8 cellular contexts compared by ENCODE assay signal in genomic region chr17:75260679-75261335, GRCh38. TPM values are rescaled to one million over a fixed set of nuclear protein-coding genes. Genes with fewer than 3 reads are reported as not detected.
DNase-seq lines count a peak whose midpoint lies in the region; ATAC-seq, FAIRE-seq and TF ChIP-seq lines count a peak whose summit lies in the region.

No MANE protein-coding gene starts in this region.

- no peaks in the 10 kb centered on the region for H3K27me3 ChIP-seq in left ventricle myocardium inferior (ENCODE audit: low read depth)
- H3K27me3 ChIP-seq in small intestine (ENCODE audit: control insufficient read depth in 2 of 2, insufficient read depth in 2 of 2, low read length in 2 of 2), result no peaks in the 10 kb centered on the region

- H3K27ac ChIP-seq in left ventricle myocardium inferior (replicated peaks) (peak overlapping the region; percentile 96), small intestine (ENCODE audit: low read depth in 1 of 2, low read length in 1 of 2) (peak overlapping the region; percentile 81 to 99)

- H3K36me3 Mint-ChIP-seq in activated T-cell treated with anti-CD3 and anti-CD28 coated beads, Interleukin-2, amount 50 U/mL, for 4 hours (ENCODE audit: insufficient read depth), result peaks cover 12% of the 10 kb centered on the region

- peak; percentile 18 for ATAC-seq in HG03469 (IDR thresholded peaks at IDR 0.05; ENCODE audit: unreplicated experiment)
- peak; percentile 63 to 71 for ATAC-seq in activated T-cell treated with anti-CD3 and anti-CD28 coated beads, Interleukin-2, amount 50 U/mL, for 4 hours

- no peak for FAIRE-seq in small intestine (lab: Jason Lieb, UNC)

- no peaks in the 10 kb centered on the region for H3K9me3 ChIP-seq in left ventricle myocardium inferior (replicated peaks)
- no peaks in the 10 kb centered on the region for H3K9me3 ChIP-seq in small intestine (ENCODE audit: control insufficient read depth, low read depth)

- H3K4me1 Mint-ChIP-seq in activated T-cell treated with anti-CD3 and anti-CD28 coated beads, Interleukin-2, amount 50 U/mL, for 4 hours (ENCODE audit: low read depth), result peaks cover 57% of the 10 kb centered on the region

- no peak for TF ChIP-seq CTCF in left ventricle myocardium inferior (IDR thresholded peaks at IDR 0.05; ENCODE audit: borderline replicate concordance)

- DNase-seq in NOMO-1 treated with DMSO at 0.1 percent for 48 hours (lab: John Stamatoyannopoulos, UW; ENCODE audit: unreplicated experiment) (peak; percentile 49), NOMO-1 (lab: John Stamatoyannopoulos, UW; ENCODE audit: unreplicated experiment in 2 of 2) (no peak), left ventricle myocardium inferior (no peak), small intestine (no peak), NCI-H128 (lab: John Stamatoyannopoulos, UW; ENCODE audit: unreplicated experiment) (no peak), NCI-H2029 (lab: John Stamatoyannopoulos, UW) (no peak)
- peak; percentile 42 for DNase-seq in activated T-cell treated with anti-CD3 and anti-CD28 coated beads, Interleukin-2, amount 50 U/mL, for 4 hours

- no peaks in the 10 kb centered on the region for H3K27me3 Mint-ChIP-seq in activated T-cell treated with anti-CD3 and anti-CD28 coated beads, Interleukin-2, amount 50 U/mL, for 4 hours (ENCODE audit: low read depth)

- H3K4me3 ChIP-seq in left ventricle myocardium inferior (peak overlapping the region; percentile 93), small intestine (ENCODE audit: low read depth in 1 of 2, low read length in 2 of 2) (peak overlapping the region; percentile 93 to 94)

- no peaks in the 10 kb centered on the region for H3K9me3 Mint-ChIP-seq in activated T-cell treated with anti-CD3 and anti-CD28 coated beads, Interleukin-2, amount 50 U/mL, for 4 hours

- 0 to 1% (median 1%) methylated on average over 30 to 31 of the region's 31 CpGs for WGBS in small intestine, 3 donors

- H3K4me1 ChIP-seq in left ventricle myocardium inferior (peaks cover 62% of the 10 kb centered on the region), small intestine (ENCODE audit: control insufficient read depth in 2 of 2, insufficient read depth in 1 of 2, low read depth in 1 of 2, low read length in 1 of 2) (peaks cover 4 to 9% of the 10 kb centered on the region in 2 donors)

- H3K36me3 ChIP-seq in left ventricle myocardium inferior (peaks cover 31% of the 10 kb centered on the region), small intestine (ENCODE audit: control insufficient read depth in 2 of 2, insufficient read depth in 2 of 2, low read length in 2 of 2) (peaks cover 0 to 4% of the 10 kb centered on the region in 2 donors)

- H3K4me3 Mint-ChIP-seq in activated T-cell treated with anti-CD3 and anti-CD28 coated beads, Interleukin-2, amount 50 U/mL, for 4 hours, result peak overlapping the region; percentile 91

- intact Hi-C loops in left ventricle myocardium inferior (cut with micrococcal nuclease), result no loop called here

RNA-seq across cellular contexts. Expression of gene GGA3, which starts 0.6 kb away (rescaled TPM):
- 10 to 100 TPM; 64.2 to 80.5 (median 71.2) TPM for total RNA-seq in activated T-cell treated with anti-CD3 and anti-CD28 coated beads, Interleukin-2, amount 50 U/mL, for 4 hours
- 18.8 TPM for total RNA-seq in left ventricle myocardium inferior
- 10 to 100 TPM; 17.6 to 22.7 (median 22.1) TPM for polyA plus RNA-seq in small intestine

RNA-seq across cellular contexts. Expression of gene MRPS7, which starts 0.9 kb away (rescaled TPM):
- 100 to 1,000 TPM; 131 to 167 (median 160) TPM for total RNA-seq in activated T-cell treated with anti-CD3 and anti-CD28 coated beads, Interleukin-2, amount 50 U/mL, for 4 hours
- total RNA-seq in left ventricle myocardium inferior, result 115 TPM
- 10 to 100 TPM; 67.0 to 88.6 (median 81.7) TPM for polyA plus RNA-seq in small intestine

RNA-seq across cellular contexts. Expression of gene MIF4GD, which starts 10.2 kb away (rescaled TPM):
- 10 to 100 TPM; 35.4 to 39.8 (median 38.4) TPM for total RNA-seq in activated T-cell treated with anti-CD3 and anti-CD28 coated beads, Interleukin-2, amount 50 U/mL, for 4 hours
- total RNA-seq in left ventricle myocardium inferior, result 11.9 TPM
- 10 to 100 TPM; 13.0 to 26.1 (median 19.7) TPM for polyA plus RNA-seq in small intestine

RNA-seq across cellular contexts. Expression of gene SLC25A19, which starts 28.4 kb away (rescaled TPM):
- total RNA-seq in activated T-cell treated with anti-CD3 and anti-CD28 coated beads, Interleukin-2, amount 50 U/mL, for 4 hours, result 100 to 1,000 TPM; 111 to 140 (median 134) TPM
- total RNA-seq in left ventricle myocardium inferior, result 16.0 TPM
- 10 to 100 TPM; 12.7 to 15.6 (median 12.7) TPM for polyA plus RNA-seq in small intestine

RNA-seq across cellular contexts. Expression of gene NUP85, which starts 55.3 kb away (rescaled TPM):
- 100 to 1,000 TPM; 115 to 137 (median 125) TPM for total RNA-seq in activated T-cell treated with anti-CD3 and anti-CD28 coated beads, Interleukin-2, amount 50 U/mL, for 4 hours
- 21.2 TPM for total RNA-seq in left ventricle myocardium inferior
- 10 to 100 TPM; 39.4 to 49.6 (median 46.3) TPM for polyA plus RNA-seq in small intestine

Comparison
In these comparisons a context has a peak if more than half of its experiments do, and no peak if none do; other contexts are left out.
1. DNase-seq: peak in NOMO-1 treated with DMSO at 0.1 percent for 48 hours (single experiment) and activated T-cell treated with anti-CD3 and anti-CD28 coated beads, Interleukin-2, amount 50 U/mL, for 4 hours (single experiment); none in NOMO-1 (0 of 2), left ventricle myocardium inferior (single experiment), small intestine (single experiment), NCI-H128 (single experiment) and NCI-H2029 (single experiment).